Comparison of ENCODE assay signal across 17 cellular contexts in the genomic region with DNA sequence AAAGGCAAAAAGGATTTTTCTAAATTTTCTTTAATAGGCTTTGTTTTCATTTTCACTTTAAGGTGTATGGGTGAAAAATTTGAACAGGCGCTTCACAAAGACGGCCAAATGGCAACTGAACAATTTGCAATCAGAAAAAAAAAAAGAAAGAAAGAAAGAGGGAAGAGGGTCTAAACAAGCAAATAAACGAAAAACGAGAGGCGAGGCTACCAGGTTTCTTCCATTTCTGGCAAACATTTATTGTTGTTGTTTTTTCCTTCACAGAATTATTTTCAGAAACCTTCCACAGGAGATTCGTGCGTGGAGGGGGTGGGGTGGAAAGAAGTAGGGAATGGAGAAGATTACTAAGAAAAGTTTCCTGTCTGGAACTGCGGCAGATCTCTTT. TPM values are rescaled to one million over a fixed set of nuclear protein-coding genes. Genes with fewer than 3 reads are reported as not detected.
A peak's percentile ranks its signal among the peaks of the same experiment; 100 is the strongest.
DNase-seq lines count a peak whose midpoint lies in the region; ATAC-seq and TF ChIP-seq lines count a peak whose summit lies in the region.
"Had no signal": no experiment of that assay in that cellular context is flagged by ENCODE, and none has a peak within 500 bp of the region (broad histone marks: within the 10 kb centered on the region; RNA-seq: fewer than 3 reads in every experiment).

No MANE protein-coding gene starts in this region.

- no peaks in the 10 kb centered on the region for H3K27me3 ChIP-seq in Panc1 (ENCODE audit: control insufficient read depth, insufficient read depth, low read length)

- peak overlapping the region; percentile 46 to 74 for H3K4me3 Mint-ChIP-seq in activated T-cell treated with anti-CD3 and anti-CD28 coated beads, Interleukin-2, amount 50 U/mL, for 72 hours
- H3K4me3 Mint-ChIP-seq in progenitor cell of endocrine pancreas (ENCODE audit: low read depth): peak overlapping the region; percentile 67

- H3K27ac Mint-ChIP-seq in activated T-cell treated with anti-CD3 and anti-CD28 coated beads, Interleukin-2, amount 50 U/mL, for 72 hours: peak overlapping the region; percentile 93
- H3K27ac Mint-ChIP-seq in progenitor cell of endocrine pancreas: no peak overlapping the region

- CTCF ChIA-PET in Panc1 (lab: Charles Lee): no interaction called here

- peaks cover 14% of the 10 kb centered on the region for H3K4me1 ChIP-seq in Panc1 (ENCODE audit: control insufficient read depth, insufficient read depth, low read length)
- H3K4me1 ChIP-seq: left ventricle myocardium inferior had no signal

- no peak for DNase-seq in activated T-cell treated with anti-CD3 and anti-CD28 coated beads, Interleukin-2, amount 50 U/mL, for 72 hours
- no peak for DNase-seq in activated T-cell treated with anti-CD3 and anti-CD28 coated beads for 4 hours
- DNase-seq in Panc1 (ENCODE audit: low read depth, low spot score): no peak
- no peak for DNase-seq in fibroblast of pulmonary artery (ENCODE audit: low read depth)
- no peak for DNase-seq in progenitor cell of endocrine pancreas (ENCODE audit: low spot score, unreplicated experiment)
- no peak for DNase-seq in NOMO-1 treated with DMSO at 0.1 percent for 48 hours (lab: John Stamatoyannopoulos, UW; ENCODE audit: unreplicated experiment)
- DNase-seq: activated CD8-positive, alpha-beta memory T cell treated with anti-CD3 and anti-CD28 coated beads, Interleukin-2, amount 50 U/mL, for 4 hours; amygdala; left ventricle myocardium inferior; NCI-H2029 treated with DMSO at 0.1 percent for 48 hours; occipital lobe; SHP77 treated with DMSO at 0.1 percent for 48 hours had no signal

- H3K27ac ChIP-seq in Panc1 (ENCODE audit: low read length): peak overlapping the region; percentile 46; the same call in 1 of the 2 replicates
- H3K27ac ChIP-seq: left ventricle myocardium inferior, upper lobe of left lung had no signal

- H3K36me3 ChIP-seq in Panc1 (ENCODE audit: control insufficient read depth, insufficient read depth, low read length): no peaks in the 10 kb centered on the region
- H3K36me3 ChIP-seq: left ventricle myocardium inferior, upper lobe of left lung had no signal

- POLR2A ChIA-PET in Panc1 (lab: Charles Lee): no interaction called here

- peaks cover 17 to 18% of the 10 kb centered on the region in 2 donors for H3K9me3 Mint-ChIP-seq in activated T-cell treated with anti-CD3 and anti-CD28 coated beads, Interleukin-2, amount 50 U/mL, for 72 hours
- H3K9me3 Mint-ChIP-seq in progenitor cell of endocrine pancreas (ENCODE audit: low read depth): peaks cover 6% of the 10 kb centered on the region

- BruUV-seq in Panc1 (replicated peaks; lab: Mats Ljungman, UMichigan): no TSS peak

- TF ChIP-seq CTCF in Panc1 (IDR thresholded peaks at IDR 0.05) (no peak), fibroblast of pulmonary artery (IDR thresholded peaks at IDR 0.05; ENCODE audit: low read length, missing control alignments) (no peak), progenitor cell of endocrine pancreas (IDR thresholded peaks at IDR 0.05; ENCODE audit: unreplicated experiment) (no peak)

- peak overlapping the region; percentile 58 to 85 for H3K4me3 ChIP-seq in Panc1 (ENCODE audit: low read depth in 2 of 2, low read length in 2 of 2)
- peak overlapping the region; percentile 6 for H3K4me3 ChIP-seq in fibroblast of pulmonary artery (replicated peaks; ENCODE audit: low read depth, low read length)
- H3K4me3 ChIP-seq: left ventricle myocardium inferior, upper lobe of left lung had no signal

- no peak for ATAC-seq in activated T-cell treated with anti-CD3 and anti-CD28 coated beads, Interleukin-2, amount 50 U/mL, for 72 hours (replicated peaks in 1 of 2)
- ATAC-seq in Panc1 (no peak), GM21619 (IDR thresholded peaks at IDR 0.05; ENCODE audit: unreplicated experiment) (no peak), GM21723 (IDR thresholded peaks at IDR 0.05; ENCODE audit: unreplicated experiment) (no peak)

- peaks cover 28 to 38% of the 10 kb centered on the region in 2 donors for H3K36me3 Mint-ChIP-seq in activated T-cell treated with anti-CD3 and anti-CD28 coated beads, Interleukin-2, amount 50 U/mL, for 72 hours (ENCODE audit: insufficient read depth in 2 of 2)
- H3K36me3 Mint-ChIP-seq in progenitor cell of endocrine pancreas (ENCODE audit: insufficient read depth): no peaks in the 10 kb centered on the region

- in situ Hi-C loops in Panc1 (cut with HindIII; ENCODE audit: low pct_unique_long_range_greater_than_20kb, low sequenced_read_pairs): no loop called here

- H3K9me3 ChIP-seq in Panc1 (ENCODE audit: control insufficient read depth, insufficient read depth, low read depth, low read length): no peaks in the 10 kb centered on the region

- intact Hi-C loops in Panc1 (cut with micrococcal nuclease; ENCODE audit: unreplicated experiment): no loop called here

- peaks cover 96% of the 10 kb centered on the region for H3K27me3 Mint-ChIP-seq in activated T-cell treated with anti-CD3 and anti-CD28 coated beads, Interleukin-2, amount 50 U/mL, for 72 hours (ENCODE audit: low read depth)
- H3K27me3 Mint-ChIP-seq in progenitor cell of endocrine pancreas: peaks cover 71% of the 10 kb centered on the region

- H3K4me1 Mint-ChIP-seq in activated T-cell treated with anti-CD3 and anti-CD28 coated beads, Interleukin-2, amount 50 U/mL, for 72 hours (ENCODE audit: low read depth): peaks cover 27% of the 10 kb centered on the region
- peaks cover 16% of the 10 kb centered on the region for H3K4me1 Mint-ChIP-seq in progenitor cell of endocrine pancreas (ENCODE audit: low read depth)

RNA-seq across cellular contexts. Expression of gene POM121L2, which starts 24.3 kb away (rescaled TPM):
- total RNA-seq in activated T-cell treated with anti-CD3 and anti-CD28 coated beads, Interleukin-2, amount 50 U/mL, for 72 hours: not detected
- not detected for total RNA-seq in Panc1 (2021; ENCODE audit: unreplicated experiment)
- not detected for polyA plus RNA-seq in Panc1 (2012; ENCODE audit: insufficient read length)
- not detected in 2 replicates for total RNA-seq in progenitor cell of endocrine pancreas
- total RNA-seq: glomerular endothelial cell, left ventricle myocardium inferior, LHCN-M2, occipital lobe, upper lobe of left lung had no signal

RNA-seq across cellular contexts. Expression of gene PRSS16, which starts 40.2 kb away (rescaled TPM):
- total RNA-seq in activated T-cell treated with anti-CD3 and anti-CD28 coated beads, Interleukin-2, amount 50 U/mL, for 72 hours: 1 to 10 TPM; 5.3 to 5.6 TPM
- total RNA-seq in Panc1 (2021; ENCODE audit: unreplicated experiment) (4.7 TPM), progenitor cell of endocrine pancreas (28.2 and 29.8 TPM in 2 replicates)
- 4.7 TPM for polyA plus RNA-seq in Panc1 (2012; ENCODE audit: insufficient read length)
- total RNA-seq: glomerular endothelial cell, LHCN-M2, occipital lobe had no signal
